8 cellular contexts compared by ENCODE assay signal in the genomic region with DNA sequence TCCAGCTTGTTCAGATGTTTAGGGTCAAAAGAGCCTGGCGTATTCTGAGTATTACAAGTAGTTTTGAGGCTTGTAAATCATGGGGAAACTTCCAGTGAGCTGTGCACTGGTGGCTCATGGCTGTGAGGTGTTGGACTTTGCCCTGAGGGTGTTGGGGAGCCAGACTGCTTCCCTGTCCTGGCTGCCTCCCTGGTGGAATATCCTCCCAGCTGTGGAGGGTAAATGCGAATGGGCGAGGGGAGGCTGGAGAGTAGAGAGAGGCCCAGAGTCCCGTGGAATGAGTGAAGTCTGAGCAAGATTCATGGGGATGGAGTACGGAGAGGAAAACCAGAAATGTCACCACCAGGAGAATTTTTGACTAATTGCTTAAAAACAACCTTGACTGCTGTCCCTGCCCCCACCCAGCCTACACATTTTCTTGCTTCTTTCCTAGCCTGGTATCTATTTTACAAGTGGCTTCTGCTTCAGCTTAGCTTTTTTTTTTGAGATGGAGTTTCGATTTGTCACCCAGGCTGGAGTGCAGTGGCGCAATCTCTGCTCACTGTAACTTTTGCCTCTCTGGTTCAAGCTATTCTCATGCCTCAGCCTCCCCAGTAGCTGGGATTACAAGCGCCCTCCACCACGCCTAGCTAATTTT. TPM values are rescaled to one million over a fixed set of nuclear protein-coding genes. Genes with fewer than 3 reads are reported as not detected.
A peak's percentile ranks its signal among the peaks of the same experiment; 100 is the strongest.
DNase-seq lines count a peak whose midpoint lies in the region; ATAC-seq and TF ChIP-seq lines count a peak whose summit lies in the region.
"Had no signal": no experiment of that assay in that cellular context is flagged by ENCODE, and none has a peak within 500 bp of the region (broad histone marks: within the 10 kb centered on the region; RNA-seq: fewer than 3 reads in every experiment).

No MANE protein-coding gene starts in this region.

- peak overlapping the region; percentile 87 to 92 for H3K4me3 Mint-ChIP-seq in stimulated activated naive CD8-positive, alpha-beta T cell treated with anti-CD3 and anti-CD28 coated beads, Interleukin-15, amount 100 ng/mL, for 72 hours

- H3K27me3 ChIP-seq in KMS-11 (ENCODE audit: insufficient read depth, low read depth) = no peaks in the 10 kb centered on the region

- intact Hi-C loops in left colon (cut with DNase I, micrococcal nuclease) = no loop called here

- H2AFZ ChIP-seq in KMS-11 (ENCODE audit: low read depth) = no peak overlapping the region

- no peaks in the 10 kb centered on the region for H3K9me3 Mint-ChIP-seq in stimulated activated naive CD8-positive, alpha-beta T cell treated with anti-CD3 and anti-CD28 coated beads, Interleukin-15, amount 100 ng/mL, for 72 hours

- no peak overlapping the region for H3K9ac ChIP-seq in KMS-11

- H3K36me3 ChIP-seq in KMS-11 (ENCODE audit: insufficient read depth) = peaks cover 20% of the 10 kb centered on the region; the same call in 1 of the 2 replicates

- no peaks in the 10 kb centered on the region for H3K27me3 Mint-ChIP-seq in stimulated activated naive CD8-positive, alpha-beta T cell treated with anti-CD3 and anti-CD28 coated beads, Interleukin-15, amount 100 ng/mL, for 72 hours

- H3K79me2 ChIP-seq in KMS-11 (ENCODE audit: insufficient read depth, low read depth) = peaks cover 74% of the 10 kb centered on the region

- in situ Hi-C loops in GM13977 (cut with MboI; ENCODE audit: low pct_unique_long_range_greater_than_20kb, low sequenced_read_pairs, unreplicated experiment) = no loop called here

- peaks cover 62% of the 10 kb centered on the region for H3K4me1 Mint-ChIP-seq in stimulated activated naive CD8-positive, alpha-beta T cell treated with anti-CD3 and anti-CD28 coated beads, Interleukin-15, amount 100 ng/mL, for 72 hours

- TF ChIP-seq CTCF in KMS-11 (conservative IDR thresholded peaks at IDR 0.05; ENCODE audit: low read depth, low read length) = no peak
- no peak for TF ChIP-seq CTCF in GM13977 (IDR thresholded peaks at IDR 0.05; ENCODE audit: extremely low read depth, insufficient read depth, missing control alignments)

- H3K4me2 ChIP-seq in KMS-11 = peak overlapping the region; percentile 13

- H3K4me3 ChIP-seq in KMS-11 (IDR thresholded peaks at IDR 0.05; ENCODE audit: insufficient read depth, low read depth, low read length) = no peak overlapping the region

- peak; percentile 50 for ATAC-seq in left colon
- ATAC-seq in stimulated activated naive CD8-positive, alpha-beta T cell treated with anti-CD3 and anti-CD28 coated beads, Interleukin-15, amount 100 ng/mL, for 72 hours = no peak

- DNase-seq in activated T-cell treated with anti-CD3 and anti-CD28 coated beads for 4 hours (peak; percentile 33), left colon (peak; percentile 67 to 79), HPDE6-E6E7 (ENCODE audit: extremely low spot score) (no peak), NCI-H748 treated with DMSO at 0.1 percent for 48 hours (lab: John Stamatoyannopoulos, UW) (no peak), GM13977 (ENCODE audit: low spot score) (no peak)
- peak in 1 of 2 donors; percentile 61 for DNase-seq in stimulated activated naive CD8-positive, alpha-beta T cell treated with anti-CD3 and anti-CD28 coated beads, Interleukin-15, amount 100 ng/mL, for 72 hours

- H3K4me1 ChIP-seq in KMS-11 (ENCODE audit: low read depth, poor library complexity, severe bottlenecking) = peaks cover 43% of the 10 kb centered on the region

- peak overlapping the region; percentile 23 to 77 for H3K27ac Mint-ChIP-seq in stimulated activated naive CD8-positive, alpha-beta T cell treated with anti-CD3 and anti-CD28 coated beads, Interleukin-15, amount 100 ng/mL, for 72 hours

- no peak overlapping the region; the same call in 1 of the 2 replicates for H3K27ac ChIP-seq in KMS-11

- peaks cover 19% of the 10 kb centered on the region for H4K20me1 ChIP-seq in KMS-11 (ENCODE audit: insufficient read depth)

RNA-seq across cellular contexts. Expression of a gene that starts 3.7 kb away (rescaled TPM):
- 10 to 100 TPM; 43.4 to 68.0 TPM for total RNA-seq in left colon

RNA-seq across cellular contexts. Expression of a gene that starts 4.5 kb away (rescaled TPM):
- total RNA-seq in left colon = 10 to 100 TPM; 12.1 to 12.4 TPM

RNA-seq across cellular contexts. Expression of a gene that starts 20.6 kb away (rescaled TPM):
- 1 to 10 TPM in 1 of 2 donors, not detected in 1; 1.7 TPM for total RNA-seq in left colon
- total RNA-seq: LHCN-M2 had no signal

RNA-seq across cellular contexts. Expression of a gene that starts 23.3 kb away (rescaled TPM):
- 10 to 100 TPM; 65.9 to 67.9 TPM for total RNA-seq in left colon

RNA-seq across cellular contexts. Expression of a gene that starts 37.8 kb away (rescaled TPM):
- total RNA-seq in left colon = 10 to 100 TPM; 24.3 to 24.5 TPM

Comparison
In these comparisons a context has a peak if more than half of its experiments do, and no peak if none do; other contexts are left out.
1. DNase-seq: peak in activated T-cell treated with anti-CD3 and anti-CD28 coated beads for 4 hours (single experiment) and left colon (2 of 2); none in HPDE6-E6E7 (single experiment), NCI-H748 treated with DMSO at 0.1 percent for 48 hours (single experiment) and GM13977 (single experiment).